In genomic region chr1:179245426-179245825, GRCh38 we compare ENCODE assay signal across 6 cellular contexts.
A peak's percentile ranks its signal among the peaks of the same experiment; 100 is the strongest.
DNase-seq lines count a peak whose midpoint lies in the region; ATAC-seq and TF ChIP-seq lines count a peak whose summit lies in the region.
"Not testable (repeated sequence)": the region's sequence is repeated elsewhere in the genome, so short reads cannot be mapped to it uniquely, and the experiment has no call there.

No MANE protein-coding gene starts in this region.

- H3K4me3 ChIP-seq in MM.1S (ENCODE audit: low read length): not testable (repeated sequence)

- H3F3A ChIP-seq in MM.1S (ENCODE audit: insufficient read depth, low read length): peaks cover 15% of the 10 kb centered on the region

- H3K27ac ChIP-seq in MM.1S (ENCODE audit: low read length): peak overlapping the region; percentile 63; the same call in 1 of the 2 replicates

- H3K9me2 ChIP-seq in MM.1S (replicated peaks; ENCODE audit: insufficient read depth, low read length): not testable (repeated sequence)

- peak; percentile 94 for DNase-seq in MM.1S

- TF ChIP-seq CTCF in MM.1S (IDR thresholded peaks at IDR 0.05; ENCODE audit: low read length): not testable (repeated sequence)

- H3K79me2 ChIP-seq in MM.1S (ENCODE audit: low read length): not testable (repeated sequence)

- not testable (repeated sequence) for H3K9ac ChIP-seq in MM.1S (ENCODE audit: low read length)

- not testable (repeated sequence) for H3K4me2 ChIP-seq in MM.1S (ENCODE audit: low read depth, low read length)

- not testable (repeated sequence) for H3K27me3 ChIP-seq in MM.1S (replicated peaks; ENCODE audit: insufficient read depth, low read length)

- peak; percentile 56 for ATAC-seq in GM18511 (IDR thresholded peaks at IDR 0.05; ENCODE audit: unreplicated experiment)
- peak; percentile 62 for ATAC-seq in GM18868 (IDR thresholded peaks at IDR 0.05; ENCODE audit: unreplicated experiment)
- ATAC-seq in GM21390 (IDR thresholded peaks at IDR 0.05; ENCODE audit: unreplicated experiment): peak; percentile 81
- ATAC-seq in GM21717 (IDR thresholded peaks at IDR 0.05; ENCODE audit: unreplicated experiment): peak; percentile 85
- ATAC-seq in HG02884 (IDR thresholded peaks at IDR 0.05; ENCODE audit: unreplicated experiment): peak; percentile 55

- H3K9me3 ChIP-seq in MM.1S (replicated peaks; ENCODE audit: insufficient read depth, low read length): not testable (repeated sequence)

- peaks cover 13% of the 10 kb centered on the region for H3K4me1 ChIP-seq in MM.1S (ENCODE audit: low read length)

- not testable (repeated sequence) for H4K20me1 ChIP-seq in MM.1S (ENCODE audit: insufficient read depth, low read length)

- not testable (repeated sequence) for H2AFZ ChIP-seq in MM.1S (ENCODE audit: low read length)

- H3K36me3 ChIP-seq in MM.1S (replicated peaks; ENCODE audit: insufficient read depth, low read length): not testable (repeated sequence)
